16 cellular contexts compared by ENCODE assay signal in the genomic region with DNA sequence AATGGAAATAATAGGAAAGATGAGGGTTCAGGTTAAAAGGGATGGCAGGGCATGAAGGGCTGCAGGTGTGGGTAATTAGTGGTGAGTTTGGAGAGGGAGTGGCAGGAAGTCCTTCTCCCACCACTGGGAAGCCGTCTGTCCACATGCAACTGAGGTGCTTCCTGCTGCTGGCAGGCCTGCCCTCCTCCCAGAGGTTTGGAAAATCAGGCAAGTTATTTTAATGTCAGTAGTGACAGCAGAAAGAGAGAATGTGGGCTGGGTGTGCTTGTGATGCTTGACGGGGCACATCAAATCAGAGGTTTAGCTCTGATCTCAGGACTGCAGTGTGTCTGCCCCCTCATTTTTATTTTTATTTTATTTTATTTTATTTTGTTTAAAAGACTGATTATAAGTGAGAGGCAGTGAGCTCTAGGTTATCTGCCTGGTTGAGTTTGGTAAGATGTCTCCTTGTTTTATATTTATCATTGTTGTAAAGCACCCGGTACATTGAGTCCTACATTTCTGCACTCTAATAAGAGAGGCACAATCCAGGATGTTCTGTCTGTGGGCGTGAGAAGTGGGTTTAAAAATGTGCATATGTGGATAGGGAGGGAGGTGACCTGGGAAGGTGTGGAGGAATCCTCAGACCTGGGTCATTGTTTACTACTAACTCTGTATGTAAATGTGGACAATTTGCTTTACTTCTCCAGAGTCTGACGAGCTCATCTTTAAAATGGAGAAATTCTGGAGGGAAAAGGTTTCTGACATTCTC.
DNase-seq lines count a peak whose midpoint lies in the region; ATAC-seq and TF ChIP-seq lines count a peak whose summit lies in the region.
"Had no signal": no experiment of that assay in that cellular context is flagged by ENCODE, and none has a peak within 500 bp of the region (broad histone marks: within the 10 kb centered on the region; RNA-seq: fewer than 3 reads in every experiment).

No MANE protein-coding gene starts in this region.

- no peak overlapping the region for H3K27ac ChIP-seq in endodermal cell (ENCODE audit: low read depth, low read length)
- no peak overlapping the region for H3K27ac ChIP-seq in neural progenitor cell
- H3K27ac ChIP-seq in left lung = no peak overlapping the region

- H3K4me1 Mint-ChIP-seq in endodermal cell (no peaks in the 10 kb centered on the region), neural progenitor cell (peaks cover 6% of the 10 kb centered on the region)
- H3K4me1 Mint-ChIP-seq: CD4-positive, CD25-positive, alpha-beta regulatory T cell had no signal

- H3K9me3 Mint-ChIP-seq in endodermal cell = no peaks in the 10 kb centered on the region
- H3K9me3 Mint-ChIP-seq in neural progenitor cell = no peaks in the 10 kb centered on the region

- H3K4me3 ChIP-seq in endodermal cell (ENCODE audit: low read length) = no peak overlapping the region
- no peak overlapping the region for H3K4me3 ChIP-seq in neural progenitor cell
- no peak overlapping the region for H3K4me3 ChIP-seq in left lung

- DNase-seq in NCI-H1417 (lab: John Stamatoyannopoulos, UW) (peak in 2 of 3 experiments; percentile 13 to 58), NCI-H1417 treated with DMSO at 0.1 percent for 48 hours (lab: John Stamatoyannopoulos, UW) (no peak), NCI-H69 (lab: John Stamatoyannopoulos, UW) (peak; percentile 80), endodermal cell (peak; percentile 24), neural progenitor cell (ENCODE audit: low spot score) (no peak), NCI-H1105 (lab: John Stamatoyannopoulos, UW) (no peak), left lung (no peak)
- DNase-seq: 8988T; BE2C; Caco-2; CD4-positive, CD25-positive, alpha-beta regulatory T cell; MM.1S; NCI-H1092; NCI-H187 treated with DMSO at 0.1 percent for 48 hours had no signal

- no peaks in the 10 kb centered on the region for H3K36me3 Mint-ChIP-seq in endodermal cell (ENCODE audit: low read depth)
- H3K36me3 Mint-ChIP-seq in neural progenitor cell = no peaks in the 10 kb centered on the region
- H3K36me3 Mint-ChIP-seq: CD4-positive, CD25-positive, alpha-beta regulatory T cell had no signal

- no peaks in the 10 kb centered on the region for H3K9me3 ChIP-seq in endodermal cell (ENCODE audit: control insufficient read depth, low read length)
- H3K9me3 ChIP-seq in neural progenitor cell (ENCODE audit: low read depth) = no peaks in the 10 kb centered on the region
- no peaks in the 10 kb centered on the region for H3K9me3 ChIP-seq in left lung
- H3K9me3 ChIP-seq: BE2C, Caco-2 had no signal

- TF ChIP-seq CTCF in endodermal cell (conservative IDR thresholded peaks at IDR 0.05) (no peak), neural progenitor cell (IDR thresholded peaks at IDR 0.05) (no peak), left lung (IDR thresholded peaks at IDR 0.05) (no peak)

- H3K79me2 ChIP-seq in neural progenitor cell (ENCODE audit: low read depth) = no peaks in the 10 kb centered on the region

- H3K27me3 Mint-ChIP-seq in endodermal cell (ENCODE audit: insufficient read depth) (peaks cover 4% of the 10 kb centered on the region), neural progenitor cell (ENCODE audit: insufficient read depth, low read depth) (peaks cover 3% of the 10 kb centered on the region)

- no peaks in the 10 kb centered on the region for H3F3A ChIP-seq in neural progenitor cell (ENCODE audit: low read depth)

- H3K27ac Mint-ChIP-seq in endodermal cell (no peak overlapping the region), neural progenitor cell (peak overlapping the region; percentile 33)
- H3K27ac Mint-ChIP-seq: CD4-positive, CD25-positive, alpha-beta regulatory T cell had no signal

- H3K4me3 Mint-ChIP-seq in endodermal cell = no peak overlapping the region
- no peak overlapping the region for H3K4me3 Mint-ChIP-seq in neural progenitor cell
- H3K4me3 Mint-ChIP-seq: CD4-positive, CD25-positive, alpha-beta regulatory T cell had no signal

- H4K20me1 ChIP-seq in neural progenitor cell (ENCODE audit: low read depth) = no peaks in the 10 kb centered on the region

- ATAC-seq in GM18502 (IDR thresholded peaks at IDR 0.05; ENCODE audit: poor library complexity, unreplicated experiment) = no peak
- ATAC-seq in left lung = no peak
- ATAC-seq: Right ventricle myocardium inferior had no signal

- WGBS in endodermal cell (ENCODE audit: insufficient coverage in 1 of 2, insufficient read length in 1 of 2), 2 experiments = 83 to 89% methylated on average over 3 to 5 of the region's 5 CpGs

- H2AFZ ChIP-seq in neural progenitor cell (replicated peaks) = no peak overlapping the region

- H3K9ac ChIP-seq in endodermal cell (ENCODE audit: extremely low read depth, low read length, poor library complexity, severe bottlenecking) (no peak overlapping the region), neural progenitor cell (no peak overlapping the region)

- no peaks in the 10 kb centered on the region for H3K4me1 ChIP-seq in endodermal cell (ENCODE audit: control insufficient read depth, insufficient read depth, low read length)
- no peaks in the 10 kb centered on the region for H3K4me1 ChIP-seq in neural progenitor cell
- peaks cover 0 to 2% of the 10 kb centered on the region in 2 donors for H3K4me1 ChIP-seq in left lung
- H3K4me1 ChIP-seq: BE2C, Caco-2 had no signal

- H3K27me3 ChIP-seq in endodermal cell (ENCODE audit: control insufficient read depth, insufficient read depth, low read length, poor library complexity, severe bottlenecking) = no peaks in the 10 kb centered on the region
- no peaks in the 10 kb centered on the region for H3K27me3 ChIP-seq in neural progenitor cell
- H3K27me3 ChIP-seq in left lung = no peaks in the 10 kb centered on the region
- H3K27me3 ChIP-seq: BE2C had no signal

- intact Hi-C loops in left lung (cut with DNase I) = no loop called here

- no peak overlapping the region for H3K4me2 ChIP-seq in neural progenitor cell

- H3K36me3 ChIP-seq in endodermal cell (ENCODE audit: control insufficient read depth, insufficient read depth, low read length) = no peaks in the 10 kb centered on the region
- H3K36me3 ChIP-seq in neural progenitor cell = no peaks in the 10 kb centered on the region
- H3K36me3 ChIP-seq in left lung = no peaks in the 10 kb centered on the region
- H3K36me3 ChIP-seq: BE2C had no signal

Comparison
In these comparisons a context has a peak if more than half of its experiments do, and no peak if none do; other contexts are left out.
1. DNase-seq: peak in NCI-H1417 (2 of 3), NCI-H69 (single experiment) and endodermal cell (single experiment); none in NCI-H1417 treated with DMSO at 0.1 percent for 48 hours (single experiment), neural progenitor cell (single experiment), NCI-H1105 (single experiment) and left lung (0 of 2).